28 cellular contexts compared by ENCODE assay signal in the genomic region with DNA sequence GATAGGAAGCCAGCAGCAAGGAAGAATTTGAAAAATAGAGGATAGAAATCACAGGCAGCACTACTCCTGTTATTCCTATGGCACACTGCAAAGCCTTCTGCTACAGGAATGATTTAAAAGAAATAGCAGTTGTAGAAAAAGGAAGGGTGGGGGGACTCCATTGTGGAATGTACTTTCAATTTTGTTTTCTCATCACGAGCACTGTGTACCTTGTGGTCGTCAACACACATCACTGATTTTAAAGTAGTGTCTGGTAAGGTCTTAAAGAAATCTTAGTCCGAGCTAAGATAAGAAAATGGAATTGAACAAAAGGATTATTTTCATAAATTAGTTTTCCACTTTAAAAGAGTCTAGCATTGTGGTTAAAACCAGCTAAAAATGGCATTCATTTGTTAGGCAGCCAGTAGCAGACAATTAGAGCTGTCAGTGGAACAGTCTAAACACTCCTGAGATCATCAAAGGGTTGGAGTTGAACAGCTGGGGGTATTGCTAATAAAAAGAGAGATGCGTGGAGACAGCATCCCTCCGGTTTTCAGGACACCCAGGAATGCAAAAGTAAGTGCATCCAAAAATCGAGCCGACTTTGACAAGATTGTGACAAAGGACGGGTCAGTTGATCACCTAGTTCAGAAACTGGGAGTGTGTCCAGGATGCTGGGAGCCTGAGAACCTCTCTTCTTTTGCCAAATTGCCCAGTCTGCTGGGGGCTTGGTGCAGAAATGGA.
"Had no signal": no experiment of that assay in that cellular context is flagged by ENCODE, and none has a peak within 500 bp of the region (broad histone marks: within the 10 kb centered on the region; RNA-seq: fewer than 3 reads in every experiment).

No MANE protein-coding gene starts in this region.

- H3K9me3 ChIP-seq: body of pancreas, heart right ventricle, lower lobe of right lung, mucosa of descending colon, thoracic aorta, upper lobe of left lung had no signal

- FAIRE-seq: keratinocyte had no signal

- H3K36me3 Mint-ChIP-seq: activated naive CD8-positive, alpha-beta T cell treated with anti-CD3 and anti-CD28 coated beads, Interleukin-2, amount 10 ng/mL, durations not matched to agents 7 days and 5 days had no signal

- H3K27ac Mint-ChIP-seq: activated B cell treated with CpG ODN at 0.5 μM for 24 hours; activated CD4-positive, alpha-beta T cell treated with anti-CD3 and anti-CD28 coated beads for 36 hours; activated naive CD8-positive, alpha-beta T cell treated with anti-CD3 and anti-CD28 coated beads, Interleukin-2, amount 10 ng/mL, durations not matched to agents 7 days and 5 days; activated T-cell treated with anti-CD3 and anti-CD28 coated beads, Interleukin-2, amount 50 U/mL, for 24 hours; activated T-helper 2 cell treated with anti-CD3 and anti-CD28 coated beads, Interferon-gamma antibody, Interleukin-2, Interleukin-4, amounts not matched to agents 10 μg/mL and 5 μg/mL and 100 μg/mL, durations not matched to agents 14 hours and 24 hours and 36 hours; nephron progenitor cell; T-helper 17 cell had no signal

- H3K27ac ChIP-seq: body of pancreas, lower lobe of right lung, thoracic aorta, upper lobe of left lung had no signal

- H3K36me3 ChIP-seq: lower lobe of right lung, thoracic aorta, upper lobe of left lung had no signal

- ATAC-seq: activated CD4-positive, alpha-beta T cell treated with anti-CD3 and anti-CD28 coated beads for 36 hours; body of pancreas; left colon; lower lobe of right lung; mucosa of descending colon; T-helper 17 cell had no signal

- H3K9me3 Mint-ChIP-seq: activated B cell treated with CpG ODN at 0.5 μM for 24 hours; activated naive CD8-positive, alpha-beta T cell treated with anti-CD3 and anti-CD28 coated beads, Interleukin-2, amount 10 ng/mL, durations not matched to agents 7 days and 5 days; activated T-cell treated with anti-CD3 and anti-CD28 coated beads, Interleukin-2, amount 50 U/mL, for 24 hours; activated T-helper 2 cell treated with anti-CD3 and anti-CD28 coated beads, Interferon-gamma antibody, Interleukin-2, Interleukin-4, amounts not matched to agents 10 μg/mL and 5 μg/mL and 100 μg/mL, durations not matched to agents 14 hours and 24 hours and 36 hours had no signal

- H3K4me3 Mint-ChIP-seq: activated B cell treated with CpG ODN at 0.5 μM for 24 hours; activated CD4-positive, alpha-beta T cell treated with anti-CD3 and anti-CD28 coated beads for 36 hours; activated naive CD8-positive, alpha-beta T cell treated with anti-CD3 and anti-CD28 coated beads, Interleukin-2, amount 10 ng/mL, durations not matched to agents 7 days and 5 days; activated T-cell treated with anti-CD3 and anti-CD28 coated beads, Interleukin-2, amount 50 U/mL, for 24 hours; nephron progenitor cell had no signal

- DNase-seq: activated B cell treated with CpG ODN at 0.5 μM for 24 hours; activated CD4-positive, alpha-beta T cell treated with anti-CD3 and anti-CD28 coated beads for 36 hours; activated CD4-positive, alpha-beta T cell treated with anti-CD3 and anti-CD28 coated beads, Interleukin-2, amount 50 U/mL, for 4 hours; activated CD8-positive, alpha-beta memory T cell treated with anti-CD3 and anti-CD28 coated beads for 24 hours; activated CD8-positive, alpha-beta memory T cell treated with anti-CD3 and anti-CD28 coated beads, Interleukin-2, amount 50 U/mL, for 4 hours; activated naive CD4-positive, alpha-beta T cell; activated naive CD8-positive, alpha-beta T cell treated with anti-CD3 and anti-CD28 coated beads, Interleukin-2, amount 10 ng/mL, durations not matched to agents 7 days and 5 days; activated T-cell treated with anti-CD3 and anti-CD28 coated beads, Interleukin-2, amount 50 U/mL, for 24 hours; amniotic stem cell; body of pancreas; dermis blood vessel endothelial cell; effector CD8-positive, alpha-beta T cell; erythroblast; foreskin fibroblast; heart right ventricle; left colon; lower lobe of right lung; mesendoderm; mucosa of descending colon; nephron progenitor cell; retina; stimulated activated CD4-positive, alpha-beta T cell treated with anti-CD3 and anti-CD28 coated beads, Interleukin-4, amount 100 ng/mL, for 24 hours; stimulated activated naive CD4-positive, alpha-beta T cell treated with Interleukin-2 at 50 U/mL for 16 hours; T-helper 17 cell; upper lobe of left lung had no signal

- H3K4me1 Mint-ChIP-seq: activated B cell treated with CpG ODN at 0.5 μM for 24 hours; activated CD4-positive, alpha-beta T cell treated with anti-CD3 and anti-CD28 coated beads for 36 hours; activated naive CD8-positive, alpha-beta T cell treated with anti-CD3 and anti-CD28 coated beads, Interleukin-2, amount 10 ng/mL, durations not matched to agents 7 days and 5 days; T-helper 17 cell had no signal

- H3K4me1 ChIP-seq: body of pancreas, lower lobe of right lung, upper lobe of left lung had no signal

- H3K27me3 ChIP-seq: body of pancreas, heart right ventricle, upper lobe of left lung had no signal

- H3K4me3 ChIP-seq: body of pancreas, heart right ventricle, lower lobe of right lung, mucosa of descending colon, thoracic aorta, upper lobe of left lung had no signal
